ENCODE assay signal across 16 cellular contexts in the genomic region with DNA sequence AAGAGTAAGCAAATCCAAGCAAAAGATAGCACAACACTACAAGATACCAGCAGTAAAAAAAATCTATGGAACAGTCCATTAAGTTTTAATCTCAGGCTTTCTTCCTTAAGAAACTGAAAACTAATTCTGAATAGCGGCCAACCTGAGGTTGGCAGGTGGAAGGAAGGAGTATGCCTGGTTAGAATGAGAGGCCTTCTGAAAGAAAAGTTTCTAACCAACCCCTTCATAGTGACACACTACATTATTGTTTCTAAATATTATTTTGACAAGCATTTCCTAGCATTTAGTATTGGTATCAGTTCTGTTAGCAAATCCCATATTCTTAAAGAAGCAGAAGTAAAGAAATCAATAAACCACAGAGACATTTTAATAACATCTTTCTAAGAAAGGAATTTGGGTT.
A peak's percentile ranks its signal among the peaks of the same experiment; 100 is the strongest.
DNase-seq lines count a peak whose midpoint lies in the region; ATAC-seq and TF ChIP-seq lines count a peak whose summit lies in the region.
"Had no signal": no experiment of that assay in that cellular context is flagged by ENCODE, and none has a peak within 500 bp of the region (broad histone marks: within the 10 kb centered on the region; RNA-seq: fewer than 3 reads in every experiment).

No MANE protein-coding gene starts in this region.

- H3K36me3 ChIP-seq in stomach (no peaks in the 10 kb centered on the region), heart left ventricle (no peaks in the 10 kb centered on the region)
- H3K36me3 ChIP-seq: suprapubic skin had no signal

- DNase-seq in KBM-7 = peak; percentile 3
- DNase-seq in stomach = no peak
- DNase-seq in heart left ventricle = no peak
- no peak for DNase-seq in cerebellar nuclear complex (lab: John Stamatoyannopoulos, UW)
- no peak for DNase-seq in activated T-helper 2 cell treated with anti-CD3 and anti-CD28 coated beads, Interferon-gamma antibody, Interleukin-2, Interleukin-4, amounts not matched to agents 10 μg/mL and 5 μg/mL and 100 μg/mL, durations not matched to agents 14 hours and 24 hours and 36 hours (ENCODE audit: low spot score)
- DNase-seq: CD8-positive, alpha-beta T cell; DMS79 treated with DMSO at 0.1 percent for 48 hours; dorsolateral prefrontal cortex; stimulated activated CD8-positive, alpha-beta memory T cell treated with anti-CD3 and anti-CD28 coated beads, Interleukin-4, amount 100 ng/mL, for 48 hours had no signal

- H3K4me1 ChIP-seq in stomach (peaks cover 0 to 15% (median 4%) of the 10 kb centered on the region in 4 donors), heart left ventricle (peaks cover 0 to 1% (median 0%) of the 10 kb centered on the region in 12 donors)

- H3K27me3 Mint-ChIP-seq in activated T-helper 2 cell treated with anti-CD3 and anti-CD28 coated beads, Interferon-gamma antibody, Interleukin-2, Interleukin-4, amounts not matched to agents 10 μg/mL and 5 μg/mL and 100 μg/mL, durations not matched to agents 14 hours and 24 hours and 36 hours (ENCODE audit: low read depth) = no peaks in the 10 kb centered on the region

- H3K9me3 Mint-ChIP-seq in activated T-helper 2 cell treated with anti-CD3 and anti-CD28 coated beads, Interferon-gamma antibody, Interleukin-2, Interleukin-4, amounts not matched to agents 10 μg/mL and 5 μg/mL and 100 μg/mL, durations not matched to agents 14 hours and 24 hours and 36 hours = no peaks in the 10 kb centered on the region
- H3K9me3 Mint-ChIP-seq: CD8-positive, alpha-beta T cell had no signal

- no peak overlapping the region for H3K4me3 ChIP-seq in stomach
- H3K4me3 ChIP-seq in heart left ventricle = no peak overlapping the region
- H3K4me3 ChIP-seq: dorsolateral prefrontal cortex, suprapubic skin had no signal

- 51 to 73% (median 62%) methylated on average over 1 of the region's 1 CpG for WGBS in stomach, 5 donors
- 85 to 100% (median 93%) methylated on average over 1 of the region's 1 CpG for WGBS in heart left ventricle, 4 donors

- no peaks in the 10 kb centered on the region for H3K36me3 Mint-ChIP-seq in activated T-helper 2 cell treated with anti-CD3 and anti-CD28 coated beads, Interferon-gamma antibody, Interleukin-2, Interleukin-4, amounts not matched to agents 10 μg/mL and 5 μg/mL and 100 μg/mL, durations not matched to agents 14 hours and 24 hours and 36 hours (ENCODE audit: low read depth)
- H3K36me3 Mint-ChIP-seq: CD8-positive, alpha-beta T cell had no signal

- no peaks in the 10 kb centered on the region for H3K9me3 ChIP-seq in stomach
- H3K9me3 ChIP-seq in heart left ventricle = no peaks in the 10 kb centered on the region
- H3K9me3 ChIP-seq: suprapubic skin had no signal

- TF ChIP-seq POLR2A in stomach (IDR thresholded peaks at IDR 0.05) (no peak), heart left ventricle (IDR thresholded peaks at IDR 0.05) (no peak)

- intact Hi-C loops in stomach (cut with DNase I; ENCODE audit: low total_unique reads) (no loop called here), heart left ventricle (cut with DNase I) (no loop called here)
- intact Hi-C loops in activated T-helper 2 cell treated with anti-CD3 and anti-CD28 coated beads, Interferon-gamma antibody, Interleukin-2, Interleukin-4, amounts not matched to agents 10 μg/mL and 5 μg/mL and 100 μg/mL, durations not matched to agents 14 hours and 24 hours and 36 hours (cut with micrococcal nuclease) = no loop called here

- no peak for TF ChIP-seq EP300 in stomach (IDR thresholded peaks at IDR 0.05)

- TF ChIP-seq CTCF in stomach (IDR thresholded peaks at IDR 0.05) = no peak
- TF ChIP-seq CTCF in heart left ventricle (IDR thresholded peaks at IDR 0.05) = no peak

- H3K27me3 ChIP-seq in stomach (no peaks in the 10 kb centered on the region), heart left ventricle (no peaks in the 10 kb centered on the region)
- H3K27me3 ChIP-seq: dorsolateral prefrontal cortex, suprapubic skin had no signal

- H3K27ac ChIP-seq in stomach (no peak overlapping the region), heart left ventricle (no peak overlapping the region)
- H3K27ac ChIP-seq: dorsolateral prefrontal cortex, epithelial cell of prostate, RWPE1, suprapubic skin had no signal

- no peaks in the 10 kb centered on the region for H3K4me1 Mint-ChIP-seq in activated T-helper 2 cell treated with anti-CD3 and anti-CD28 coated beads, Interferon-gamma antibody, Interleukin-2, Interleukin-4, amounts not matched to agents 10 μg/mL and 5 μg/mL and 100 μg/mL, durations not matched to agents 14 hours and 24 hours and 36 hours (ENCODE audit: low read depth)

- ATAC-seq in GM18867 (IDR thresholded peaks at IDR 0.05; ENCODE audit: unreplicated experiment) = peak; percentile 73
- peak; percentile 58 for ATAC-seq in GM21423 (IDR thresholded peaks at IDR 0.05; ENCODE audit: unreplicated experiment)
- ATAC-seq in HG03066 (IDR thresholded peaks at IDR 0.05; ENCODE audit: low read depth, unreplicated experiment) = peak; percentile 43
- ATAC-seq in heart left ventricle = no peak
- ATAC-seq: CD8-positive, alpha-beta T cell; HCT116 had no signal

- H3K4me3 Mint-ChIP-seq in activated T-helper 2 cell treated with anti-CD3 and anti-CD28 coated beads, Interferon-gamma antibody, Interleukin-2, Interleukin-4, amounts not matched to agents 10 μg/mL and 5 μg/mL and 100 μg/mL, durations not matched to agents 14 hours and 24 hours and 36 hours (ENCODE audit: low read depth) = no peak overlapping the region
- H3K4me3 Mint-ChIP-seq: CD8-positive, alpha-beta T cell had no signal

- in situ Hi-C loops in KBM-7 (cut with MboI; ENCODE audit: low pct_unique_long_range_greater_than_20kb, low sequenced_read_pairs) = no loop called here

- H3K27ac Mint-ChIP-seq in activated T-helper 2 cell treated with anti-CD3 and anti-CD28 coated beads, Interferon-gamma antibody, Interleukin-2, Interleukin-4, amounts not matched to agents 10 μg/mL and 5 μg/mL and 100 μg/mL, durations not matched to agents 14 hours and 24 hours and 36 hours = no peak overlapping the region
- H3K27ac Mint-ChIP-seq: CD8-positive, alpha-beta T cell had no signal

Comparison
In these comparisons a context has a peak if more than half of its experiments do, and no peak if none do; other contexts are left out.
1. ATAC-seq: peak in GM18867 (single experiment), GM21423 (single experiment) and HG03066 (single experiment); none in heart left ventricle (0 of 4).